Comparison of ENCODE assay signal across 1 cellular context in the genomic region with DNA sequence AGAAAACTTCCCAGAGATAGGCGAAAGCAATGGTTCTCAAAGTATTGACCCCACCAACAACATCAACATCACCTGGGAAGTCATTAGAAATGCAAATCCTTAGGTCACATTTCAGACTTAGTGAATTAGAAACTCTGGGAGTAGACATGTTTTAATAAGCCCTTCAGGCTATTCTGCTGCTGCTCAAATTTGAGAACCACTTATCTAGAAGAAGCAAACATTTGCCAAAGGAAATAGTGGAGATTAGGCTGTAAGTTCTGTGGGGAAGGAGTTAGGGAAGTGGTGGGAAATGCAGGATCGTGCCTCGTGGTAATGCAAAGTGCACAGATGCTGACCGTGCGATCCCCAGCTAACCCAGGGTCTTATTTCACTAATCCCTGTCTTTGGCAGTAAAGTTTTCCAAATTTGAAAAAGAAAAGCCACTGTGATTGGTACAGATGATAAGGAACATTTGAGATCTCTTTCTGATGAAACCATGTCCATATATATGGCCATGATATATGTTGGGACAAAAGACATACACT.
A peak's percentile ranks its signal among the peaks of the same experiment; 100 is the strongest.
TF ChIP-seq lines count a peak whose summit lies in the region.

No MANE protein-coding gene starts in this region.

TF ChIP-seq in HEK293, 187 proteins besides CTCF, POLR2A, EP300 and RAD21 (continued from another document):
- TF ChIP-seq, protein P1, sequence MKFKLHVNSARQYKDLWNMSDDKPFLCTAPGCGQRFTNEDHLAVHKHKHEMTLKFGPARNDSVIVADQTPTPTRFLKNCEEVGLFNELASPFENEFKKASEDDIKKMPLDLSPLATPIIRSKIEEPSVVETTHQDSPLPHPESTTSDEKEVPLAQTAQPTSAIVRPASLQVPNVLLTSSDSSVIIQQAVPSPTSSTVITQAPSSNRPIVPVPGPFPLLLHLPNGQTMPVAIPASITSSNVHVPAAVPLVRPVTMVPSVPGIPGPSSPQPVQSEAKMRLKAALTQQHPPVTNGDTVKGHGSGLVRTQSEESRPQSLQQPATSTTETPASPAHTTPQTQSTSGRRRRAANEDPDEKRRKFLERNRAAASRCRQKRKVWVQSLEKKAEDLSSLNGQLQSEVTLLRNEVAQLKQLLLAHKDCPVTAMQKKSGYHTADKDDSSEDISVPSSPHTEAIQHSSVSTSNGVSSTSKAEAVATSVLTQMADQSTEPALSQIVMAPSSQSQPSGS (tag by site-specific recombination; IDR thresholded peaks at IDR 0.05; ENCODE audit: low read depth), result no peak
- TF ChIP-seq ZNF654 (tag by site-specific recombination; IDR thresholded peaks at IDR 0.05; ENCODE audit: low read depth) (no peak), ZNF677 (tag by site-specific recombination; IDR thresholded peaks at IDR 0.05) (no peak), ZNF140 (tag by site-specific recombination; IDR thresholded peaks at IDR 0.05) (no peak), ZNF146 (tag by site-specific recombination; IDR thresholded peaks at IDR 0.05) (no peak), TRIM28 (IDR thresholded peaks at IDR 0.05; ENCODE audit: borderline replicate concordance, low read length) (peak; percentile 89; the same call in 1 of the 2 replicates), ZNF626 (tag by site-specific recombination; IDR thresholded peaks at IDR 0.05) (no peak), ZFP41 (tag by site-specific recombination; IDR thresholded peaks at IDR 0.05; ENCODE audit: borderline replicate concordance) (no peak), ZNF571 (tag by site-specific recombination; IDR thresholded peaks at IDR 0.05) (no peak), MZF1 (tag by site-specific recombination; IDR thresholded peaks at IDR 0.05; ENCODE audit: borderline replicate concordance) (peak; percentile 80; the same call in 1 of the 2 replicates), KLF8 (tag by site-specific recombination; IDR thresholded peaks at IDR 0.05) (no peak), GLIS2 (tag by site-specific recombination; IDR thresholded peaks at IDR 0.05) (no peak), ZEB2 (tag by site-specific recombination; IDR thresholded peaks at IDR 0.05) (no peak), ZNF701 (tag by site-specific recombination; IDR thresholded peaks at IDR 0.05) (no peak), KLF10 (tag by site-specific recombination; IDR thresholded peaks at IDR 0.05) (no peak), ZNF837 (tag by site-specific recombination; IDR thresholded peaks at IDR 0.05) (no peak), ZNF24 (tag by site-specific recombination; IDR thresholded peaks at IDR 0.05) (no peak), ZNF214 (tag by site-specific recombination; IDR thresholded peaks at IDR 0.05; ENCODE audit: borderline replicate concordance) (no peak), SETDB1 (IDR thresholded peaks at IDR 0.05; ENCODE audit: insufficient read length, low read length) (peak; percentile 11)
- TF ChIP-seq, protein P2, sequence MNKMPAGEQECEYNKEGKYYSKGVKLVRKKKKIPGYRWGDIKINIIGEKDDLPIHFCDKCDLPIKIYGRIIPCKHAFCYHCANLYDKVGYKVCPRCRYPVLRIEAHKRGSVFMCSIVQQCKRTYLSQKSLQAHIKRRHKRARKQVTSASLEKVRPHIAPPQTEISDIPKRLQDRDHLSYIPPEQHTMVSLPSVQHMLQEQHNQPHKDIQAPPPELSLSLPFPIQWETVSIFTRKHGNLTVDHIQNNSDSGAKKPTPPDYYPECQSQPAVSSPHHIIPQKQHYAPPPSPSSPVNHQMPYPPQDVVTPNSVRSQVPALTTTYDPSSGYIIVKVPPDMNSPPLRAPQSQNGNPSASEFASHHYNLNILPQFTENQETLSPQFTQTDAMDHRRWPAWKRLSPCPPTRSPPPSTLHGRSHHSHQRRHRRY (tag by site-specific recombination; IDR thresholded peaks at IDR 0.05), result no peak
- TF ChIP-seq, protein P3, sequence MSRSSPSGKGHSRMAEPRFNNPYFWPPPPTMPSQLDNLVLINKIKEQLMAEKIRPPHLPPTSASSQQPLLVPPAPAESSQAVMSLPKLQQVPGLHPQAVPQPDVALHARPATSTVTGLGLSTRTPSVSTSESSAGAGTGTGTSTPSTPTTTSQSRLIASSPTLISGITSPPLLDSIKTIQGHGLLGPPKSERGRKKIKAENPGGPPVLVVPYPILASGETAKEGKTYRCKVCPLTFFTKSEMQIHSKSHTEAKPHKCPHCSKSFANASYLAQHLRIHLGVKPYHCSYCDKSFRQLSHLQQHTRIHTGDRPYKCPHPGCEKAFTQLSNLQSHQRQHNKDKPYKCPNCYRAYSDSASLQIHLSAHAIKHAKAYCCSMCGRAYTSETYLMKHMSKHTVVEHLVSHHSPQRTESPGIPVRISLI (tag by site-specific recombination; IDR thresholded peaks at IDR 0.05), result no peak
- TF ChIP-seq, protein P4, sequence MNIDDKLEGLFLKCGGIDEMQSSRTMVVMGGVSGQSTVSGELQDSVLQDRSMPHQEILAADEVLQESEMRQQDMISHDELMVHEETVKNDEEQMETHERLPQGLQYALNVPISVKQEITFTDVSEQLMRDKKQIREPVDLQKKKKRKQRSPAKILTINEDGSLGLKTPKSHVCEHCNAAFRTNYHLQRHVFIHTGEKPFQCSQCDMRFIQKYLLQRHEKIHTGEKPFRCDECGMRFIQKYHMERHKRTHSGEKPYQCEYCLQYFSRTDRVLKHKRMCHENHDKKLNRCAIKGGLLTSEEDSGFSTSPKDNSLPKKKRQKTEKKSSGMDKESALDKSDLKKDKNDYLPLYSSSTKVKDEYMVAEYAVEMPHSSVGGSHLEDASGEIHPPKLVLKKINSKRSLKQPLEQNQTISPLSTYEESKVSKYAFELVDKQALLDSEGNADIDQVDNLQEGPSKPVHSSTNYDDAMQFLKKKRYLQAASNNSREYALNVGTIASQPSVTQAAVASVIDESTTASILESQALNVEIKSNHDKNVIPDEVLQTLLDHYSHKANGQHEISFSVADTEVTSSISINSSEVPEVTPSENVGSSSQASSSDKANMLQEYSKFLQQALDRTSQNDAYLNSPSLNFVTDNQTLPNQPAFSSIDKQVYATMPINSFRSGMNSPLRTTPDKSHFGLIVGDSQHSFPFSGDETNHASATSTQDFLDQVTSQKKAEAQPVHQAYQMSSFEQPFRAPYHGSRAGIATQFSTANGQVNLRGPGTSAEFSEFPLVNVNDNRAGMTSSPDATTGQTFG (tag by site-specific recombination; IDR thresholded peaks at IDR 0.05; ENCODE audit: borderline replicate concordance), result no peak
- TF ChIP-seq, protein P5, sequence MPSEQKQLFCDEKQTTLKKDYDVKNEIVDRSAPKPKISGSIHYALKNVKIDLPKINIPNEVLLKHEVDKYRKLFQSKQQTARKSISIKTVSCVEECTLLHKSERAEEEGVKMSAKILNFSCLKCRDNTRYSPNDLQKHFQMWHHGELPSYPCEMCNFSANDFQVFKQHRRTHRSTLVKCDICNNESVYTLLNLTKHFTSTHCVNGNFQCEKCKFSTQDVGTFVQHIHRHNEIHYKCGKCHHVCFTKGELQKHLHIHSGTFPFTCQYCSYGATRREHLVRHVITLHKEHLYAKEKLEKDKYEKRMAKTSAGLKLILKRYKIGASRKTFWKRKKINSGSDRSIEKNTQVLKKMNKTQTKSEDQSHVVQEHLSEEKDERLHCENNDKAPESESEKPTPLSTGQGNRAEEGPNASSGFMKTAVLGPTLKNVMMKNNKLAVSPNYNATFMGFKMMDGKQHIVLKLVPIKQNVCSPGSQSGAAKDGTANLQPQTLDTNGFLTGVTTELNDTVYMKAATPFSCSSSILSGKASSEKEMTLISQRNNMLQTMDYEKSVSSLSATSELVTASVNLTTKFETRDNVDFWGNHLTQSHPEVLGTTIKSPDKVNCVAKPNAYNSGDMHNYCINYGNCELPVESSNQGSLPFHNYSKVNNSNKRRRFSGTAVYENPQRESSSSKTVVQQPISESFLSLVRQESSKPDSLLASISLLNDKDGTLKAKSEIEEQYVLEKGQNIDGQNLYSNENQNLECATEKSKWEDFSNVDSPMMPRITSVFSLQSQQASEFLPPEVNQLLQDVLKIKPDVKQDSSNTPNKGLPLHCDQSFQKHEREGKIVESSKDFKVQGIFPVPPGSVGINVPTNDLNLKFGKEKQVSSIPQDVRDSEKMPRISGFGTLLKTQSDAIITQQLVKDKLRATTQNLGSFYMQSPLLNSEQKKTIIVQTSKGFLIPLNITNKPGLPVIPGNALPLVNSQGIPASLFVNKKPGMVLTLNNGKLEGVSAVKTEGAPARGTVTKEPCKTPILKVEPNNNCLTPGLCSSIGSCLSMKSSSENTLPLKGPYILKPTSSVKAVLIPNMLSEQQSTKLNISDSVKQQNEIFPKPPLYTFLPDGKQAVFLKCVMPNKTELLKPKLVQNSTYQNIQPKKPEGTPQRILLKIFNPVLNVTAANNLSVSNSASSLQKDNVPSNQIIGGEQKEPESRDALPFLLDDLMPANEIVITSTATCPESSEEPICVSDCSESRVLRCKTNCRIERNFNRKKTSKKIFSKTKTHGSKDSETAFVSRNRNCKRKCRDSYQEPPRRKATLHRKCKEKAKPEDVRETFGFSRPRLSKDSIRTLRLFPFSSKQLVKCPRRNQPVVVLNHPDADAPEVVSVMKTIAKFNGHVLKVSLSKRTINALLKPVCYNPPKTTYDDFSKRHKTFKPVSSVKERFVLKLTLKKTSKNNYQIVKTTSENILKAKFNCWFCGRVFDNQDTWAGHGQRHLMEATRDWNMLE (tag by site-specific recombination; conservative IDR thresholded peaks at IDR 0.05; ENCODE audit: low read depth), result no peak
- TF ChIP-seq, protein P6, sequence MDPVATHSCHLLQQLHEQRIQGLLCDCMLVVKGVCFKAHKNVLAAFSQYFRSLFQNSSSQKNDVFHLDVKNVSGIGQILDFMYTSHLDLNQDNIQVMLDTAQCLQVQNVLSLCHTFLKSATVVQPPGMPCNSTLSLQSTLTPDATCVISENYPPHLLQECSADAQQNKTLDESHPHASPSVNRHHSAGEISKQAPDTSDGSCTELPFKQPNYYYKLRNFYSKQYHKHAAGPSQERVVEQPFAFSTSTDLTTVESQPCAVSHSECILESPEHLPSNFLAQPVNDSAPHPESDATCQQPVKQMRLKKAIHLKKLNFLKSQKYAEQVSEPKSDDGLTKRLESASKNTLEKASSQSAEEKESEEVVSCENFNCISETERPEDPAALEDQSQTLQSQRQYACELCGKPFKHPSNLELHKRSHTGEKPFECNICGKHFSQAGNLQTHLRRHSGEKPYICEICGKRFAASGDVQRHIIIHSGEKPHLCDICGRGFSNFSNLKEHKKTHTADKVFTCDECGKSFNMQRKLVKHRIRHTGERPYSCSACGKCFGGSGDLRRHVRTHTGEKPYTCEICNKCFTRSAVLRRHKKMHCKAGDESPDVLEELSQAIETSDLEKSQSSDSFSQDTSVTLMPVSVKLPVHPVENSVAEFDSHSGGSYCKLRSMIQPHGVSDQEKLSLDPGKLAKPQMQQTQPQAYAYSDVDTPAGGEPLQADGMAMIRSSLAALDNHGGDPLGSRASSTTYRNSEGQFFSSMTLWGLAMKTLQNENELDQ (tag by site-specific recombination; IDR thresholded peaks at IDR 0.05; ENCODE audit: low read depth), result no peak
- TF ChIP-seq, protein P7, sequence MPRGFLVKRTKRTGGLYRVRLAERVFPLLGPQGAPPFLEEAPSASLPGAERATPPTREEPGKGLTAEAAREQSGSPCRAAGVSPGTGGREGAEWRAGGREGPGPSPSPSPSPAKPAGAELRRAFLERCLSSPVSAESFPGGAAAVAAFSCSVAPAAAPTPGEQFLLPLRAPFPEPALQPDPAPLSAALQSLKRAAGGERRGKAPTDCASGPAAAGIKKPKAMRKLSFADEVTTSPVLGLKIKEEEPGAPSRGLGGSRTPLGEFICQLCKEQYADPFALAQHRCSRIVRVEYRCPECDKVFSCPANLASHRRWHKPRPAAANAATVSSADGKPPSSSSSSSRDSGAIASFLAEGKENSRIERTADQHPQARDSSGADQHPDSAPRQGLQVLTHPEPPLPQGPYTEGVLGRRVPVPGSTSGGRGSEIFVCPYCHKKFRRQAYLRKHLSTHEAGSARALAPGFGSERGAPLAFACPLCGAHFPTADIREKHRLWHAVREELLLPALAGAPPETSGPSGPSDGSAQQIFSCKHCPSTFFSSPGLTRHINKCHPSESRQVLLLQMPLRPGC (tag by site-specific recombination; IDR thresholded peaks at IDR 0.05), result no peak
